ENCODE assay signal across 15 cellular contexts in genomic region chr2:231877533-231878456, GRCh38. TPM values are rescaled to one million over a fixed set of nuclear protein-coding genes. Genes with fewer than 3 reads are reported as not detected.
A peak's percentile ranks its signal among the peaks of the same experiment; 100 is the strongest.
DNase-seq lines count a peak whose midpoint lies in the region; ATAC-seq, FAIRE-seq and TF ChIP-seq lines count a peak whose summit lies in the region.
"Had no signal": no experiment of that assay in that cellular context is flagged by ENCODE, and none has a peak within 500 bp of the region (broad histone marks: within the 10 kb centered on the region; RNA-seq: fewer than 3 reads in every experiment).

No MANE protein-coding gene starts in this region.

- in situ Hi-C loops in HepG2 (cut with HindIII; ENCODE audit: extremely low pct_ligation_motif_present, low pct_unique_long_range_greater_than_20kb), result no loop called here

- FAIRE-seq in HepG2 (lab: Jason Lieb, UNC), result no peak
- FAIRE-seq: TTC549 had no signal

- H3K79me2 ChIP-seq in HepG2 (ENCODE audit: insufficient read depth, low read length), result no peaks in the 10 kb centered on the region
- H3K79me2 ChIP-seq in OCI-LY7 (ENCODE audit: insufficient read depth, low read depth, low read length), result no peaks in the 10 kb centered on the region

- no peaks in the 10 kb centered on the region for H4K20me1 ChIP-seq in HepG2 (ENCODE audit: insufficient read depth, low read length)
- H4K20me1 ChIP-seq in OCI-LY7 (ENCODE audit: insufficient read depth, low read length), result no peaks in the 10 kb centered on the region

- no peak for TF ChIP-seq EP300 in HepG2 (IDR thresholded peaks at IDR 0.05; ENCODE audit: low read depth in 2 of 2, low read length in 2 of 2)
- no peak for TF ChIP-seq EP300 in HepG2 (CRISPR knock-in tag; IDR thresholded peaks at IDR 0.05; ENCODE audit: borderline replicate concordance)

- TF ChIP-seq RAD21 in HepG2 (CRISPR knock-in tag; IDR thresholded peaks at IDR 0.05), result no peak

- CTCF ChIA-PET in HepG2 (lab: Yijun Ruan, JAX; ENCODE audit: low intra/inter-chr PET ratio, low total read pairs), result no interaction called here
- CTCF ChIA-PET in OCI-LY7 (lab: Charles Lee; ENCODE audit: unreplicated experiment), result no interaction called here

- no peak for TF ChIP-seq CTCF in HepG2 (CRISPR knock-in tag; IDR thresholded peaks at IDR 0.05)
- TF ChIP-seq CTCF in right lobe of liver (IDR thresholded peaks at IDR 0.05), result no peak
- no peak for TF ChIP-seq CTCF in kidney epithelial cell (IDR thresholded peaks at IDR 0.05; ENCODE audit: insufficient read depth, low read length, poor library complexity, severe bottlenecking)
- TF ChIP-seq CTCF in OCI-LY7 (conservative IDR thresholded peaks at IDR 0.05; ENCODE audit: low read length), result no peak

- H3K27me3 ChIP-seq in HepG2 (ENCODE audit: control insufficient read depth in 1 of 2, insufficient read depth in 2 of 2, low read length in 2 of 2) (peaks cover 4 to 24% of the 10 kb centered on the region in 2 experiments; a peak in 4 of 5 replicates), right lobe of liver (no peaks in the 10 kb centered on the region), adipocyte (replicated peaks; ENCODE audit: control insufficient read depth, insufficient read depth, low read length) (peaks cover 46% of the 10 kb centered on the region), kidney epithelial cell (ENCODE audit: control insufficient read depth, insufficient read depth, low read length) (peaks cover 3% of the 10 kb centered on the region)
- H3K27me3 ChIP-seq: Peyer's patch, vagina had no signal

- BruUV-seq in HepG2 (replicated peaks; lab: Mats Ljungman, UMichigan) (no TSS peak), OCI-LY7 (replicated peaks; lab: Mats Ljungman, UMichigan) (no TSS peak)

- DNase-seq in HepG2 (ENCODE audit: low spot score), result peak; percentile 53
- no peak for DNase-seq in right lobe of liver
- DNase-seq in adipocyte (ENCODE audit: low read depth), result peak; percentile 15
- DNase-seq in kidney epithelial cell (ENCODE audit: low read depth), result peak; percentile 31
- DNase-seq in NCI-H524 treated with DMSO at 0.1 percent for 48 hours (lab: John Stamatoyannopoulos, UW), result no peak
- DNase-seq in OCI-LY7 (ENCODE audit: low spot score), result no peak
- DNase-seq in NCI-H1048 (lab: John Stamatoyannopoulos, UW), result no peak
- DNase-seq: gastrocnemius medialis, islet precursor cell, NCI-H1694 treated with DMSO at 0.1 percent for 48 hours had no signal

- H2AFZ ChIP-seq in HepG2 (ENCODE audit: low read length) (no peak overlapping the region), OCI-LY7 (ENCODE audit: low read length) (no peak overlapping the region)

- H3K4me3 ChIP-seq in HepG2 (replicated peaks in 1 of 3; ENCODE audit: insufficient read depth in 1 of 3, low read depth in 2 of 3, low read length in 3 of 3), result no peak overlapping the region
- H3K4me3 ChIP-seq in right lobe of liver, result no peak overlapping the region
- H3K4me3 ChIP-seq in adipocyte (ENCODE audit: low read length), result no peak overlapping the region
- H3K4me3 ChIP-seq in kidney epithelial cell (ENCODE audit: low read depth, low read length), result no peak overlapping the region
- H3K4me3 ChIP-seq in OCI-LY7 (ENCODE audit: low read depth, low read length, poor library complexity, severe bottlenecking), result no peak overlapping the region
- H3K4me3 ChIP-seq: gastrocnemius medialis, Peyer's patch, vagina had no signal

- H3K9me2 ChIP-seq in OCI-LY7 (ENCODE audit: insufficient read depth, low read length), result no peaks in the 10 kb centered on the region

- H3K36me3 ChIP-seq in HepG2 (replicated peaks in 1 of 2; ENCODE audit: control insufficient read depth in 1 of 2, insufficient read depth in 2 of 2, low read length in 2 of 2) (no peaks in the 10 kb centered on the region), right lobe of liver (no peaks in the 10 kb centered on the region), adipocyte (ENCODE audit: control insufficient read depth, insufficient read depth, low read length, severe bottlenecking) (no peaks in the 10 kb centered on the region), kidney epithelial cell (ENCODE audit: control insufficient read depth, insufficient read depth, low read length) (no peaks in the 10 kb centered on the region), OCI-LY7 (ENCODE audit: insufficient read depth, low read length) (no peaks in the 10 kb centered on the region)
- H3K36me3 ChIP-seq: gastrocnemius medialis, Peyer's patch, vagina had no signal

- POLR2A ChIA-PET in HepG2 (lab: Yijun Ruan, JAX), result no interaction called here
- POLR2A ChIA-PET in OCI-LY7 (lab: Charles Lee), result interaction anchor here (0.6 kb wide), 1 partner anchor 421 kb away, joined by 3 read pairs; no protein-coding TSS in a partner anchor

- H3K9me3 ChIP-seq in HepG2 (ENCODE audit: low read length), result no peaks in the 10 kb centered on the region
- no peaks in the 10 kb centered on the region for H3K9me3 ChIP-seq in right lobe of liver
- H3K9me3 ChIP-seq in adipocyte (ENCODE audit: control insufficient read depth, low read length), result no peaks in the 10 kb centered on the region
- no peaks in the 10 kb centered on the region for H3K9me3 ChIP-seq in OCI-LY7 (ENCODE audit: low read length)
- H3K9me3 ChIP-seq: gastrocnemius medialis, Peyer's patch, vagina had no signal

- H3K27ac ChIP-seq in HepG2 (ENCODE audit: extremely low read length, insufficient read depth, low read length) (no peak overlapping the region), right lobe of liver (no peak overlapping the region), OCI-LY7 (ENCODE audit: low read depth, low read length, poor library complexity, severe bottlenecking) (no peak overlapping the region)
- H3K27ac ChIP-seq: gastrocnemius medialis, Peyer's patch, vagina had no signal

- intact Hi-C loops in HepG2 (cut with micrococcal nuclease; ENCODE audit: unreplicated experiment) (no loop called here), right lobe of liver (cut with DNase I) (no loop called here), OCI-LY7 (cut with micrococcal nuclease; ENCODE audit: unreplicated experiment) (no loop called here)

- H3K4me2 ChIP-seq in HepG2 (ENCODE audit: low read depth, low read length), result peak overlapping the region; percentile 46
- no peak overlapping the region for H3K4me2 ChIP-seq in OCI-LY7 (ENCODE audit: low read length)

- TF ChIP-seq POLR2A in HepG2 (IDR thresholded peaks at IDR 0.05; ENCODE audit: insufficient read depth in 1 of 2, low read depth in 2 of 2, low read length in 2 of 2) (no peak), right lobe of liver (IDR thresholded peaks at IDR 0.05) (no peak)

- WGBS in HepG2 (ENCODE audit: low lambda C conversion rate), result 26% methylated on average over 15 of the region's 15 CpGs
- 63% methylated on average over 9 of the region's 15 CpGs for WGBS in right lobe of liver (ENCODE audit: insufficient coverage, low coverage, low lambda C conversion rate, missing lambda C conversion rate)

- peaks cover 18% of the 10 kb centered on the region for H3K4me1 ChIP-seq in HepG2 (ENCODE audit: insufficient read depth, low read length)
- H3K4me1 ChIP-seq in right lobe of liver, result no peaks in the 10 kb centered on the region
- no peaks in the 10 kb centered on the region for H3K4me1 ChIP-seq in adipocyte (ENCODE audit: control insufficient read depth, insufficient read depth, low read length)
- H3K4me1 ChIP-seq in OCI-LY7 (ENCODE audit: insufficient read depth, low read length, poor library complexity, severe bottlenecking), result no peaks in the 10 kb centered on the region
- H3K4me1 ChIP-seq: gastrocnemius medialis, vagina had no signal

- H3K9ac ChIP-seq in HepG2 (ENCODE audit: insufficient read depth, low read depth, low read length) (no peak overlapping the region), adipocyte (ENCODE audit: low read length) (no peak overlapping the region)

- ATAC-seq in HepG2 (peak; percentile 88), right lobe of liver (no peak), GM19328 (IDR thresholded peaks at IDR 0.05; ENCODE audit: unreplicated experiment) (no peak)
- ATAC-seq: gastrocnemius medialis had no signal

TF ChIP-seq in HepG2, 621 proteins besides CTCF, POLR2A, EP300 and RAD21 (continues in another document):
- TF ChIP-seq ZSCAN31 (CRISPR knock-in tag; IDR thresholded peaks at IDR 0.05; ENCODE audit: low read depth), result 0 out of 2 replicates have a peak, but pooled peaks have one; percentile 29

RNA-seq across cellular contexts. Expression of gene NPPC, which starts 48.4 kb away (rescaled TPM):
- total RNA-seq in HepG2 (2016; rRNA removed; fragmentation: Illumina TruSeq; extraction: Trizol), result 0.11 TPM in 1 of 2 replicates, not detected in the other
- not detected in 2 replicates for total RNA-seq in HepG2 (2016; cell fraction: cytosol; rRNA removed; fragmentation: Illumina TruSeq; extraction: Trizol; ENCODE audit: low read depth)
- 0.15 TPM in 1 of 2 replicates, not detected in the other for total RNA-seq in HepG2 (2016; cell fraction: insoluble cytoplasmic fraction; rRNA removed; fragmentation: Illumina TruSeq; extraction: Trizol)
- total RNA-seq in HepG2 (2016; cell fraction: membrane; rRNA removed; fragmentation: Illumina TruSeq; extraction: Trizol), result not detected in 2 replicates
- total RNA-seq in HepG2 (2016; cell fraction: nucleus; rRNA removed; fragmentation: Illumina TruSeq; extraction: Trizol), result not detected in 2 replicates
- not detected in 2 replicates for polyA plus RNA-seq in HepG2 (2011; rRNA removed)
- polyA plus RNA-seq in HepG2 (2011; cell fraction: cytosol; rRNA removed), result 0.17 TPM in 1 of 2 replicates, not detected in the other
- polyA plus RNA-seq in HepG2 (2011; cell fraction: nucleus; rRNA removed), result not detected in 2 replicates
- polyA plus RNA-seq in HepG2 (2012), result 0.17 TPM in 1 of 2 replicates, not detected in the other
- not detected in 2 replicates for polyA plus RNA-seq in HepG2 (2016; cell fraction: cytosol; fragmentation: Illumina TruSeq; extraction: Trizol; ENCODE audit: low read depth)
- not detected in 2 replicates for polyA plus RNA-seq in HepG2 (2016; cell fraction: insoluble cytoplasmic fraction; fragmentation: Illumina TruSeq; extraction: Trizol; ENCODE audit: low read depth)
- polyA plus RNA-seq in HepG2 (2016; cell fraction: membrane; fragmentation: Illumina TruSeq; extraction: Trizol; ENCODE audit: low read depth), result not detected in 2 replicates
- not detected in 2 replicates for polyA plus RNA-seq in HepG2 (2016; cell fraction: nucleus; fragmentation: Illumina TruSeq; extraction: Trizol; ENCODE audit: insufficient read depth, low read depth)
- polyA minus RNA-seq in HepG2 (2011; rRNA and poly(A)+ RNA removed; ENCODE audit: low replicate concordance), result 0.14 TPM in 1 of 2 replicates, not detected in the other
- polyA minus RNA-seq in HepG2 (2011; cell fraction: cytosol; rRNA and poly(A)+ RNA removed), result not detected in 2 replicates
- polyA minus RNA-seq in HepG2 (2011; cell fraction: nucleus; rRNA and poly(A)+ RNA removed), result not detected in 2 replicates
- not detected for total RNA-seq in right lobe of liver
- not detected in 2 replicates for total RNA-seq in kidney epithelial cell
- not detected in 2 replicates for total RNA-seq in OCI-LY7 (2014; rRNA removed; shearing (Covaris generic))
- total RNA-seq in OCI-LY7 (2022), result not detected in 2 replicates
- total RNA-seq: gastrocnemius medialis, Peyer's patch had no signal
- polyA plus RNA-seq: IgD-negative memory B cell had no signal

Comparison
In these comparisons a context has a peak if more than half of its experiments do, and no peak if none do; other contexts are left out.
1. DNase-seq: peak in HepG2 (single experiment), adipocyte (single experiment) and kidney epithelial cell (single experiment); none in right lobe of liver (0 of 3), NCI-H524 treated with DMSO at 0.1 percent for 48 hours (single experiment), OCI-LY7 (single experiment) and NCI-H1048 (single experiment).